ENCODE assay signal across 15 cellular contexts in the genomic region with DNA sequence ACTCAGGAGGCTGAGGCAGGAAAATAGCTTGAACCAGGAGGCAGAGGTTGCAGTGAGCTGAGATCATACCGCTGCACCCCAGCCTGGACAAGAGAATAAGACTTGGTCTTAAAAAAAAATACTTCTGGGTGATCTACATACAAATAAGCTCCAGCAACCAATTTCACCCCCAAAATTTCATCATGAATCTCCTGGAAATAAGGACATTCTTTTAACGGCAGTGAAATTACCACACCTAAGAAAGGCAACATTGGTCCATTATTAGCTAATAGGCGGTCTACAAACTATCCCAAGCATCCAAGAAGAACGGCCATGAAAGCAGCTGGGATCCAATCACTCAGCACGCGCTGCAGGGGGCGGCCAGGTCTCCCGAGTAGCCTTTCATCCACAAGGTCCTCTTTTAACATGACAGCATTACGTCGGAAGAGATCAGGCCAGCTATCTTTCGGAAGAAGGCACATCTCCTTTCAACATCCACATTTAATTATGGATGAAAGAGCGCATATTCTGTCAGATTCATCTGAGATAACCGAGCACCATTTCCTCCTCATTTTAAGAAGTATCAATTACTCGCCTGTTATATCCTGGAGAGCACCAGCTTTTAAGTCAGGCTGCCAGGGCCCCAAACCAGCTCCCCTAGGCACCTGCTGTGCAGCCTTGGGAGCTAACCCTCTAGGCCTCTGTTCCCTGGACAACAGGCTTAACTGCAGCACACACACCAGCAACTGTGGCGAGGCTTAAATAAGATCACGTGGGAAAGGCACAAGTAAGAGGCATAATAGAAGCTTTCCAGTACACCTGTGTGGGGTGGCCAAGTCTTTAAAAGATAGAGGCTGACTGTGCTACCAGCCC. TPM values are rescaled to one million over a fixed set of nuclear protein-coding genes. Genes with fewer than 3 reads are reported as not detected.
A peak's percentile ranks its signal among the peaks of the same experiment; 100 is the strongest.
DNase-seq lines count a peak whose midpoint lies in the region; ATAC-seq and TF ChIP-seq lines count a peak whose summit lies in the region.
"Had no signal": no experiment of that assay in that cellular context is flagged by ENCODE, and none has a peak within 500 bp of the region (broad histone marks: within the 10 kb centered on the region; RNA-seq: fewer than 3 reads in every experiment).

No MANE protein-coding gene starts in this region.

- peaks cover 0 to 23% of the 10 kb centered on the region in 2 experiments; a peak in 2 of 3 replicates for H3K36me3 ChIP-seq in HEK293 (ENCODE audit: control insufficient read depth in 2 of 2, insufficient read depth in 1 of 2, low read length in 2 of 2)
- H3K36me3 ChIP-seq in brain microvascular endothelial cell (replicated peaks), result peaks cover 11% of the 10 kb centered on the region
- peaks cover 9% of the 10 kb centered on the region for H3K36me3 ChIP-seq in neutrophil
- no peaks in the 10 kb centered on the region for H3K36me3 ChIP-seq in tibial nerve
- H3K36me3 ChIP-seq: transverse colon had no signal

- POLR2A ChIA-PET in CD4-positive, alpha-beta T cell (lab: Charles Lee), result no interaction called here
- POLR2A ChIA-PET in HEK293 (lab: Yijun Ruan, JAX), result no interaction called here

- H3K36me3 Mint-ChIP-seq in CD4-positive, alpha-beta T cell (ENCODE audit: low read depth), result peaks cover 14% of the 10 kb centered on the region
- peaks cover 6% of the 10 kb centered on the region for H3K36me3 Mint-ChIP-seq in endothelial cell (ENCODE audit: low read depth, unreplicated experiment)
- peaks cover 15 to 18% of the 10 kb centered on the region in 2 donors for H3K36me3 Mint-ChIP-seq in activated naive CD4-positive, alpha-beta T cell treated with anti-CD3 and anti-CD28 coated beads, Interleukin-2, amount 50 U/mL, for 72 hours

- no peaks in the 10 kb centered on the region for H3K9me3 Mint-ChIP-seq in CD4-positive, alpha-beta T cell
- H3K9me3 Mint-ChIP-seq in endothelial cell (ENCODE audit: unreplicated experiment), result peaks cover 15% of the 10 kb centered on the region
- H3K9me3 Mint-ChIP-seq in activated naive CD4-positive, alpha-beta T cell treated with anti-CD3 and anti-CD28 coated beads, Interleukin-2, amount 50 U/mL, for 72 hours, result no peaks in the 10 kb centered on the region

- H3K27ac Mint-ChIP-seq in CD4-positive, alpha-beta T cell, result no peak overlapping the region
- H3K27ac Mint-ChIP-seq in endothelial cell (ENCODE audit: unreplicated experiment), result no peak overlapping the region
- H3K27ac Mint-ChIP-seq in activated naive CD4-positive, alpha-beta T cell treated with anti-CD3 and anti-CD28 coated beads, Interleukin-2, amount 50 U/mL, for 72 hours, result no peak overlapping the region

- no peak for ATAC-seq in CD4-positive, alpha-beta T cell (ENCODE audit: poor library complexity)
- no peak for ATAC-seq in GM21526 (IDR thresholded peaks at IDR 0.05; ENCODE audit: low FRiP score, unreplicated experiment)
- ATAC-seq in activated naive CD4-positive, alpha-beta T cell treated with anti-CD3 and anti-CD28 coated beads, Interleukin-2, amount 50 U/mL, for 72 hours, result no peak

- no peak for TF ChIP-seq CTCF in CD4-positive, alpha-beta T cell (IDR thresholded peaks at IDR 0.05)
- no peak for TF ChIP-seq CTCF in HEK293 (tag by site-specific recombination; IDR thresholded peaks at IDR 0.05)
- no peak for TF ChIP-seq CTCF in brain microvascular endothelial cell (IDR thresholded peaks at IDR 0.05; ENCODE audit: low read depth, low read length, missing control alignments)
- TF ChIP-seq CTCF in neutrophil (IDR thresholded peaks at IDR 0.05), result peak; percentile 18
- no peak for TF ChIP-seq CTCF in tibial nerve (IDR thresholded peaks at IDR 0.05)
- TF ChIP-seq CTCF in endothelial cell (IDR thresholded peaks at IDR 0.05; ENCODE audit: unreplicated experiment), result no peak

- no peak for TF ChIP-seq POLR2A in tibial nerve (IDR thresholded peaks at IDR 0.05)

- H3K4me3 Mint-ChIP-seq in CD4-positive, alpha-beta T cell, result peak overlapping the region; percentile 4
- no peak overlapping the region for H3K4me3 Mint-ChIP-seq in endothelial cell (ENCODE audit: unreplicated experiment)

- peaks cover 13% of the 10 kb centered on the region for H3K4me1 ChIP-seq in HEK293 (ENCODE audit: control insufficient read depth, insufficient read depth, low read length)
- peaks cover 83 to 85% of the 10 kb centered on the region in 2 experiments for H3K4me1 ChIP-seq in neutrophil (ENCODE audit: control insufficient read depth in 1 of 2, insufficient read depth in 1 of 2, low read depth in 1 of 2, low read length in 1 of 2)
- peaks cover 0 to 76% (median 34%) of the 10 kb centered on the region in 4 donors for H3K4me1 ChIP-seq in tibial nerve

- no peak for DNase-seq in CD4-positive, alpha-beta T cell
- no peak for DNase-seq in brain microvascular endothelial cell
- DNase-seq in tibial nerve (ENCODE audit: low spot score in 2 of 2), result no peak
- no peak for DNase-seq in endothelial cell (ENCODE audit: low spot score)
- DNase-seq in activated naive CD4-positive, alpha-beta T cell treated with anti-CD3 and anti-CD28 coated beads, Interleukin-2, amount 50 U/mL, for 72 hours (ENCODE audit: low spot score in 2 of 2), result no peak
- DNase-seq: activated CD4-positive, alpha-beta T cell treated with anti-CD3 and anti-CD28 coated beads for 4 hours; H7; Kasumi-1; kidney glomerular epithelial cell; transverse colon had no signal

- H3K4me1 Mint-ChIP-seq in CD4-positive, alpha-beta T cell (ENCODE audit: low read depth), result peaks cover 65% of the 10 kb centered on the region
- peaks cover 12% of the 10 kb centered on the region for H3K4me1 Mint-ChIP-seq in endothelial cell (ENCODE audit: unreplicated experiment)

- no peak overlapping the region for H3K27ac ChIP-seq in CD4-positive, alpha-beta T cell (ENCODE audit: low read depth, low read length)
- H3K27ac ChIP-seq in HEK293 (ENCODE audit: extremely low read depth, low read depth, low read length) (no peak overlapping the region), brain microvascular endothelial cell (peak overlapping the region; percentile 89), neutrophil (peak overlapping the region; percentile 98), tibial nerve (no peak overlapping the region)
- H3K27ac ChIP-seq: C4-2B had no signal

- H3K4me3 ChIP-seq in HEK293 (ENCODE audit: low read depth, low read length), result no peak overlapping the region
- H3K4me3 ChIP-seq in brain microvascular endothelial cell (ENCODE audit: low read depth, low read length), result no peak overlapping the region
- H3K4me3 ChIP-seq in neutrophil (ENCODE audit: low read depth in 1 of 2, low read length in 1 of 2), result peak overlapping the region; percentile 83 to 90
- no peak overlapping the region for H3K4me3 ChIP-seq in tibial nerve
- H3K4me3 ChIP-seq: transverse colon had no signal

- H3K27me3 Mint-ChIP-seq in CD4-positive, alpha-beta T cell, result no peaks in the 10 kb centered on the region
- peaks cover 6% of the 10 kb centered on the region for H3K27me3 Mint-ChIP-seq in endothelial cell (ENCODE audit: unreplicated experiment)

- no peaks in the 10 kb centered on the region for H3K27me3 ChIP-seq in CD4-positive, alpha-beta T cell (ENCODE audit: control insufficient read depth, insufficient read depth, low read length)
- H3K27me3 ChIP-seq in brain microvascular endothelial cell (replicated peaks), result no peaks in the 10 kb centered on the region
- no peaks in the 10 kb centered on the region for H3K27me3 ChIP-seq in neutrophil
- no peaks in the 10 kb centered on the region for H3K27me3 ChIP-seq in tibial nerve
- H3K27me3 ChIP-seq: transverse colon had no signal

- CTCF ChIA-PET in CD4-positive, alpha-beta T cell (lab: Charles Lee), result no interaction called here
- CTCF ChIA-PET in HEK293 (lab: Yijun Ruan, JAX), result no interaction called here

- in situ Hi-C loops in brain microvascular endothelial cell (cut with HindIII; ENCODE audit: low pct_ligation_motif_present, low sequenced_read_pairs), result no loop called here

- intact Hi-C loops in CD4-positive, alpha-beta T cell (cut with DNase I, micrococcal nuclease), result no loop called here

- H3K9me3 ChIP-seq in CD4-positive, alpha-beta T cell (ENCODE audit: control insufficient read depth, low read length), result no peaks in the 10 kb centered on the region
- no peaks in the 10 kb centered on the region for H3K9me3 ChIP-seq in HEK293 (ENCODE audit: control insufficient read depth, insufficient read depth, low read depth, low read length)
- H3K9me3 ChIP-seq in neutrophil, result no peaks in the 10 kb centered on the region
- H3K9me3 ChIP-seq in tibial nerve, result no peaks in the 10 kb centered on the region
- H3K9me3 ChIP-seq: transverse colon had no signal

- no peak for TF ChIP-seq EP300 in tibial nerve (IDR thresholded peaks at IDR 0.05)

- WGBS in tibial nerve, 2 donors, result 85 to 89% methylated on average over 16 of the region's 16 CpGs

TF ChIP-seq in HEK293, 187 proteins besides CTCF, POLR2A, EP300 and RAD21 (continues in another document):
- TF ChIP-seq ZNF211 (tag by site-specific recombination; IDR thresholded peaks at IDR 0.05; ENCODE audit: low read depth), result no peak

RNA-seq across cellular contexts. Expression of gene SLC15A4, which starts 4.2 kb away (rescaled TPM):
- 10 to 100 TPM; 18.4 to 18.5 TPM for total RNA-seq in CD4-positive, alpha-beta T cell
- total RNA-seq in tibial nerve (10 to 100 TPM; 39.3 to 74.3 (median 53.6) TPM), endothelial cell (ENCODE audit: unreplicated experiment) (8.1 TPM)
- 10 to 100 TPM; 22.7 to 28.8 TPM for total RNA-seq in activated naive CD4-positive, alpha-beta T cell treated with anti-CD3 and anti-CD28 coated beads, Interleukin-2, amount 50 U/mL, for 72 hours

RNA-seq across cellular contexts. Expression of gene GLT1D1, which starts 33.8 kb away (rescaled TPM):
- total RNA-seq in CD4-positive, alpha-beta T cell, result under 1 TPM; 0.19 to 0.22 TPM
- total RNA-seq in tibial nerve (under 1 TPM in 1 of 4 donors, not detected in 3; 0.60 TPM), endothelial cell (ENCODE audit: unreplicated experiment) (0.44 TPM)
- total RNA-seq in activated naive CD4-positive, alpha-beta T cell treated with anti-CD3 and anti-CD28 coated beads, Interleukin-2, amount 50 U/mL, for 72 hours, result under 1 TPM; 0.07 to 0.60 TPM
- total RNA-seq: NCI-H460, transverse colon had no signal

Comparison
In these comparisons a context has a peak if more than half of its experiments do, and no peak if none do; other contexts are left out.
1. H3K27ac ChIP-seq: peak in brain microvascular endothelial cell (single experiment) and neutrophil (single experiment); none in CD4-positive, alpha-beta T cell (single experiment), HEK293 (single experiment) and tibial nerve (0 of 4).
2. H3K4me3 ChIP-seq: peak in neutrophil (2 of 2); none in HEK293 (single experiment), brain microvascular endothelial cell (single experiment) and tibial nerve (0 of 4).